10 cellular contexts compared by ENCODE assay signal in the genomic region with DNA sequence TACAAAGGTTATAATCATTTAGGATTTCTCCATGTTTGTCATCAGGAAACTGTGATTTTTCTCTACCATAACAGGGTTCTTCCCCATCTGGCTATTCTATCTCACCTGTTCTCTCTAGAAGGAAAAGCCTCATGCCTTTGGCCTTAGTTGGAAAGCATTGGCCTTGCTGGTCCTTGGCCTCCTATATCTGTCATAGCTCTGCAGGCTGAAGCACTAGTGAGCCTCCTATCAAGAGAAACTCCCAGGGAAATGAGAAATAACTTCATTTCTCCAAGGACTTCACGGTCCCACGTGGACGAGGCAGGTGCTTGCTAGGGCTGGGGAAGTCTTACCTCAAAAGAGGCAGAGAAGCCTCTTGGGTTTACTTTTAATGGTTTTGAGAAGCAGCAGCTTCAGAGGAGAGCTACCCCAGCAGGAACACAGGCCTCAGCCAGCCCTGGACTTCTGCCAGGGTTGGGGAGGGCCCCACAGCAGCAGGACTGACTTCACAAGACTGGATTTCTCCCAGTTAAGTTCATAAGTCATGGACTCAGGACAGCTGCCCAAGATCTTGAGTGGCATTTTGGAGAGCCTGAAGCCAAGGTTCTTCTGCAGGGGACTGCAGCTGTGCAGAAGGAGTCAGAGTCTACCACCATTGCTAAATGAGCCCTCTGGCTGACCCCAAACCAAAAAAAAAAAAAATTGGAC. TPM values are rescaled to one million over a fixed set of nuclear protein-coding genes. Genes with fewer than 3 reads are reported as not detected.
DNase-seq lines count a peak whose midpoint lies in the region; ATAC-seq, FAIRE-seq and TF ChIP-seq lines count a peak whose summit lies in the region.
"Had no signal": no experiment of that assay in that cellular context is flagged by ENCODE, and none has a peak within 500 bp of the region (broad histone marks: within the 10 kb centered on the region; RNA-seq: fewer than 3 reads in every experiment).

No MANE protein-coding gene starts in this region.

- H3K27ac Mint-ChIP-seq in activated CD8-positive, alpha-beta T cell treated with anti-CD3 and anti-CD28 coated beads, Interleukin-2, amount 10 ng/mL, durations not matched to agents 7 days and 5 days, result no peak overlapping the region
- H3K27ac Mint-ChIP-seq: activated naive CD4-positive, alpha-beta T cell treated with anti-CD3 and anti-CD28 coated beads, Interleukin-2, amount 50 U/mL, for 24 hours had no signal

- no peaks in the 10 kb centered on the region for H3K27me3 ChIP-seq in WERI-Rb-1 (ENCODE audit: insufficient read depth, low read depth, severe bottlenecking)

- H3K4me3 ChIP-seq in kidney (ENCODE audit: low read length in 2 of 2) (no peak overlapping the region), WERI-Rb-1 (ENCODE audit: low read depth, low read length) (no peak overlapping the region)

- H3K9me3 Mint-ChIP-seq in activated CD8-positive, alpha-beta T cell treated with anti-CD3 and anti-CD28 coated beads, Interleukin-2, amount 10 ng/mL, durations not matched to agents 7 days and 5 days (ENCODE audit: insufficient read depth), result no peaks in the 10 kb centered on the region
- H3K9me3 Mint-ChIP-seq: activated naive CD4-positive, alpha-beta T cell treated with anti-CD3 and anti-CD28 coated beads, Interleukin-2, amount 50 U/mL, for 24 hours had no signal

- POLR2A ChIA-PET in HEK293T (lab: Yijun Ruan, JAX), result interaction anchor here (1.7 kb wide), 1 partner anchor 16 kb away, joined by 9 read pairs; a partner anchor contains a TSS
- POLR2A ChIA-PET in activated CD8-positive, alpha-beta T cell treated with anti-CD3 and anti-CD28 coated beads, Interleukin-2, amount 10 ng/mL, durations not matched to agents 7 days and 5 days (lab: Charles Lee), result no interaction called here

- intact Hi-C loops in kidney (cut with DNase I), result no loop called here

- H3K27me3 Mint-ChIP-seq in activated CD8-positive, alpha-beta T cell treated with anti-CD3 and anti-CD28 coated beads, Interleukin-2, amount 10 ng/mL, durations not matched to agents 7 days and 5 days (ENCODE audit: low read depth), result peaks cover 2% of the 10 kb centered on the region
- H3K27me3 Mint-ChIP-seq: activated naive CD4-positive, alpha-beta T cell treated with anti-CD3 and anti-CD28 coated beads, Interleukin-2, amount 50 U/mL, for 24 hours had no signal

- FAIRE-seq in kidney (lab: Jason Lieb, UNC), result no peak

- no peak overlapping the region for H3K4me3 Mint-ChIP-seq in activated CD8-positive, alpha-beta T cell treated with anti-CD3 and anti-CD28 coated beads, Interleukin-2, amount 10 ng/mL, durations not matched to agents 7 days and 5 days
- H3K4me3 Mint-ChIP-seq: activated naive CD4-positive, alpha-beta T cell treated with anti-CD3 and anti-CD28 coated beads, Interleukin-2, amount 50 U/mL, for 24 hours had no signal

- no peak for ATAC-seq in GM19452 (IDR thresholded peaks at IDR 0.05; ENCODE audit: unreplicated experiment)
- ATAC-seq in activated CD8-positive, alpha-beta T cell treated with anti-CD3 and anti-CD28 coated beads, Interleukin-2, amount 10 ng/mL, durations not matched to agents 7 days and 5 days, result no peak

- H3K9me3 ChIP-seq in kidney (ENCODE audit: control insufficient read depth in 1 of 2, low read length in 2 of 2), result no peaks in the 10 kb centered on the region
- H3K9me3 ChIP-seq in WERI-Rb-1 (ENCODE audit: severe bottlenecking), result no peaks in the 10 kb centered on the region

- DNase-seq in HEK293T (ENCODE audit: extremely low spot score) (peak; percentile 12), cerebellum (ENCODE audit: low spot score) (peak; percentile 20), kidney (peak; percentile 89), smooth muscle cell of the brain vasculature (ENCODE audit: low read depth, low spot score) (peak; percentile 86), WERI-Rb-1 (no peak), NCI-H1930 (lab: John Stamatoyannopoulos, UW) (no peak)
- no peak for DNase-seq in activated CD8-positive, alpha-beta T cell treated with anti-CD3 and anti-CD28 coated beads, Interleukin-2, amount 10 ng/mL, durations not matched to agents 7 days and 5 days
- DNase-seq: islet precursor cell had no signal

- H3K36me3 ChIP-seq in kidney (ENCODE audit: control insufficient read depth in 1 of 2, insufficient read depth in 2 of 2, low read length in 2 of 2), result no peaks in the 10 kb centered on the region
- H3K36me3 ChIP-seq in WERI-Rb-1, result no peaks in the 10 kb centered on the region; the same call in 1 of the 2 replicates

- peaks cover 6 to 7% of the 10 kb centered on the region in 2 donors for H3K4me1 ChIP-seq in kidney (ENCODE audit: control insufficient read depth in 1 of 2, insufficient read depth in 1 of 2, low read depth in 1 of 2, low read length in 2 of 2)

- H3K9ac ChIP-seq in kidney (ENCODE audit: low read length in 2 of 2), result no peak overlapping the region

- TF ChIP-seq CTCF in kidney (IDR thresholded peaks at IDR 0.05; ENCODE audit: borderline replicate concordance, extremely low read depth, insufficient read depth) (no peak), WERI-Rb-1 (IDR thresholded peaks at IDR 0.05; ENCODE audit: low read depth, low read length) (no peak)

- no peaks in the 10 kb centered on the region for H3K36me3 Mint-ChIP-seq in activated CD8-positive, alpha-beta T cell treated with anti-CD3 and anti-CD28 coated beads, Interleukin-2, amount 10 ng/mL, durations not matched to agents 7 days and 5 days (ENCODE audit: low read depth)
- H3K36me3 Mint-ChIP-seq: activated naive CD4-positive, alpha-beta T cell treated with anti-CD3 and anti-CD28 coated beads, Interleukin-2, amount 50 U/mL, for 24 hours had no signal

- CTCF ChIA-PET in HEK293T (lab: Yijun Ruan, JAX), result no interaction called here
- CTCF ChIA-PET in activated CD8-positive, alpha-beta T cell treated with anti-CD3 and anti-CD28 coated beads, Interleukin-2, amount 10 ng/mL, durations not matched to agents 7 days and 5 days (lab: Charles Lee), result no interaction called here

- H3K27ac ChIP-seq in kidney (ENCODE audit: low read depth in 2 of 2, low read length in 2 of 2), result no peak overlapping the region
- H3K27ac ChIP-seq in WERI-Rb-1, result no peak overlapping the region

- H3K4me1 Mint-ChIP-seq in activated CD8-positive, alpha-beta T cell treated with anti-CD3 and anti-CD28 coated beads, Interleukin-2, amount 10 ng/mL, durations not matched to agents 7 days and 5 days (ENCODE audit: low read depth), result peaks cover 7% of the 10 kb centered on the region

TF ChIP-seq in HEK293T, 16 proteins besides CTCF, POLR2A, EP300 and RAD21:
- TF ChIP-seq FOXK2 (IDR thresholded peaks at IDR 0.05) (no peak), FOXA1 (IDR thresholded peaks at IDR 0.05) (no peak), CTBP1 (IDR thresholded peaks at IDR 0.05; ENCODE audit: borderline replicate concordance) (no peak), ELF4 (IDR thresholded peaks at IDR 0.05) (no peak), BHLHE40 (IDR thresholded peaks at IDR 0.05; ENCODE audit: borderline replicate concordance) (no peak), L3MBTL2 (conservative IDR thresholded peaks at IDR 0.05) (no peak), SUZ12 (IDR thresholded peaks at IDR 0.05) (no peak)

RNA-seq across cellular contexts. Expression of a gene that starts 15.8 kb away (rescaled TPM):
- 42.8 TPM for total RNA-seq in cerebellum
- 22.4 TPM for total RNA-seq in kidney
- 141 TPM for polyA plus RNA-seq in kidney (ENCODE audit: insufficient read depth, low read depth, low replicate concordance)
- 100 to 1,000 TPM; 110 to 112 TPM for total RNA-seq in activated CD8-positive, alpha-beta T cell treated with anti-CD3 and anti-CD28 coated beads, Interleukin-2, amount 10 ng/mL, durations not matched to agents 7 days and 5 days

RNA-seq across cellular contexts. Expression of a gene that starts 45.2 kb away (rescaled TPM):
- total RNA-seq in cerebellum, result 69.1 TPM
- 8.9 TPM for total RNA-seq in kidney
- 7.5 TPM for polyA plus RNA-seq in kidney (ENCODE audit: insufficient read depth, low read depth, low replicate concordance)
- 10 to 100 TPM; 59.1 to 62.1 TPM for total RNA-seq in activated CD8-positive, alpha-beta T cell treated with anti-CD3 and anti-CD28 coated beads, Interleukin-2, amount 10 ng/mL, durations not matched to agents 7 days and 5 days

Comparison
In these comparisons a context has a peak if more than half of its experiments do, and no peak if none do; other contexts are left out.
1. DNase-seq: peak in HEK293T (single experiment), cerebellum (single experiment), kidney (single experiment) and smooth muscle cell of the brain vasculature (single experiment); none in WERI-Rb-1 (single experiment), activated CD8-positive, alpha-beta T cell treated with anti-CD3 and anti-CD28 coated beads, Interleukin-2, amount 10 ng/mL, durations not matched to agents 7 days and 5 days (single experiment) and NCI-H1930 (0 of 2).